In genomic region chr22:22720724-22721261, GRCh38 we compare ENCODE assay signal across 8 cellular contexts.
A peak's percentile ranks its signal among the peaks of the same experiment; 100 is the strongest.
DNase-seq lines count a peak whose midpoint lies in the region; ATAC-seq lines count a peak whose summit lies in the region.

No MANE protein-coding gene starts in this region.

- H3K27ac Mint-ChIP-seq in activated naive CD4-positive, alpha-beta T cell treated with anti-CD3 and anti-CD28 coated beads, Interleukin-2, amount 10 ng/mL, durations not matched to agents 7 days and 5 days: peak overlapping the region; percentile 39
- H3K27ac Mint-ChIP-seq in central memory CD8-positive, alpha-beta T cell (ENCODE audit: low read depth): peak overlapping the region; percentile 89

- no peak overlapping the region for H3K4me3 Mint-ChIP-seq in activated naive CD4-positive, alpha-beta T cell treated with anti-CD3 and anti-CD28 coated beads, Interleukin-2, amount 10 ng/mL, durations not matched to agents 7 days and 5 days
- H3K4me3 Mint-ChIP-seq in central memory CD8-positive, alpha-beta T cell: peak overlapping the region; percentile 55

- no peaks in the 10 kb centered on the region for H3K9me3 Mint-ChIP-seq in activated naive CD4-positive, alpha-beta T cell treated with anti-CD3 and anti-CD28 coated beads, Interleukin-2, amount 10 ng/mL, durations not matched to agents 7 days and 5 days
- H3K9me3 Mint-ChIP-seq in central memory CD8-positive, alpha-beta T cell: no peaks in the 10 kb centered on the region

- peak overlapping the region in 17 of 21 experiments; percentile 26 to 84 (median 66) for H3K27ac ChIP-seq in skin epidermis

- peak; percentile 84 for ATAC-seq in HG03175 (IDR thresholded peaks at IDR 0.05; ENCODE audit: unreplicated experiment)
- ATAC-seq in central memory CD8-positive, alpha-beta T cell (replicated peaks; ENCODE audit: extremely low read depth, poor library complexity, severe bottlenecking): peak; percentile 54
- ATAC-seq in HG02763 (IDR thresholded peaks at IDR 0.05; ENCODE audit: unreplicated experiment): no peak

- CTCF ChIA-PET in activated naive CD4-positive, alpha-beta T cell treated with anti-CD3 and anti-CD28 coated beads, Interleukin-2, amount 10 ng/mL, durations not matched to agents 7 days and 5 days (lab: Charles Lee): interaction anchor here (0.6 to 5.2 kb wide), 14 partner anchors 9 to 215 kb away, joined by 3 to 36 read pairs (median 4); no protein-coding TSS in a partner anchor

- peaks cover 5% of the 10 kb centered on the region for H3K4me1 Mint-ChIP-seq in activated naive CD4-positive, alpha-beta T cell treated with anti-CD3 and anti-CD28 coated beads, Interleukin-2, amount 10 ng/mL, durations not matched to agents 7 days and 5 days
- peaks cover 60% of the 10 kb centered on the region for H3K4me1 Mint-ChIP-seq in central memory CD8-positive, alpha-beta T cell

- peaks cover 8% of the 10 kb centered on the region for H3K27me3 Mint-ChIP-seq in activated naive CD4-positive, alpha-beta T cell treated with anti-CD3 and anti-CD28 coated beads, Interleukin-2, amount 10 ng/mL, durations not matched to agents 7 days and 5 days
- H3K27me3 Mint-ChIP-seq in central memory CD8-positive, alpha-beta T cell: no peaks in the 10 kb centered on the region

- DNase-seq in activated naive CD4-positive, alpha-beta T cell treated with anti-CD3 and anti-CD28 coated beads, Interleukin-2, amount 10 ng/mL, durations not matched to agents 7 days and 5 days: no peak
- DNase-seq in activated naive CD4-positive, alpha-beta T cell (lab: John Stamatoyannopoulos, UW): no peak
- DNase-seq in central memory CD8-positive, alpha-beta T cell (ENCODE audit: low spot score in 2 of 2): no peak
- no peak for DNase-seq in NCI-H774 (lab: John Stamatoyannopoulos, UW)
- DNase-seq in HuH-7 (ENCODE audit: low spot score): no peak

- H3K4me3 ChIP-seq in skin epidermis: no peak overlapping the region

- H3K36me3 Mint-ChIP-seq in activated naive CD4-positive, alpha-beta T cell treated with anti-CD3 and anti-CD28 coated beads, Interleukin-2, amount 10 ng/mL, durations not matched to agents 7 days and 5 days: no peaks in the 10 kb centered on the region
- H3K36me3 Mint-ChIP-seq in central memory CD8-positive, alpha-beta T cell (ENCODE audit: insufficient read depth): no peaks in the 10 kb centered on the region
